8 cellular contexts compared by ENCODE assay signal in genomic region chr19:48644839-48645651, GRCh38. TPM values are rescaled to one million over a fixed set of nuclear protein-coding genes. Genes with fewer than 3 reads are reported as not detected.
DNase-seq lines count a peak whose midpoint lies in the region; ATAC-seq, FAIRE-seq and TF ChIP-seq lines count a peak whose summit lies in the region.

No MANE protein-coding gene starts in this region.

- H3K27ac ChIP-seq in K562 (ENCODE audit: extremely low read depth, low read depth, low read length) (no peak overlapping the region), iPS-18a (ENCODE audit: low read length) (peak overlapping the region; percentile 80)

- H3K36me3 ChIP-seq in K562 (ENCODE audit: control insufficient read depth, insufficient read depth, low read length) (no peaks in the 10 kb centered on the region), iPS-18a (ENCODE audit: control insufficient read depth, low read depth, low read length) (peaks cover 3% of the 10 kb centered on the region)

- H3K9me3 ChIP-seq in K562 (replicated peaks; ENCODE audit: control insufficient read depth, insufficient read depth, low read depth, low read length) (no peaks in the 10 kb centered on the region), iPS-18a (ENCODE audit: control insufficient read depth, low read depth, low read length) (no peaks in the 10 kb centered on the region)

- no peak for TF ChIP-seq RAD21 in K562 (CRISPR knock-in tag; conservative IDR thresholded peaks at IDR 0.05 in 1 of 2, IDR thresholded peaks at IDR 0.05 in 1 of 2)

- H2AFZ ChIP-seq in K562 (ENCODE audit: low read depth, low read length) = peak overlapping the region; percentile 95

- POLR2A ChIA-PET in K562 (lab: Yijun Ruan, JAX) = interaction anchor here (0.5 to 1.3 kb wide), 11 partner anchors 11 to 945 kb away, joined by 3 to 7 read pairs (median 3); partner anchors contain the start of gene PPP1R15A

- DNase-seq in SKM-1 (lab: John Stamatoyannopoulos, UW; ENCODE audit: unreplicated experiment) = peak; percentile 31
- DNase-seq in SKM-1 treated with dmso at 0.1 percent for 144 hours (lab: John Stamatoyannopoulos, UW; ENCODE audit: unreplicated experiment) = no peak
- DNase-seq in NCI-H2029 (lab: John Stamatoyannopoulos, UW) = peak; percentile 67
- peak; percentile 52 to 87 (median 65) for DNase-seq in K562 (ENCODE audit: extremely low read depth in 1 of 4, low spot score in 3 of 4)
- no peak for DNase-seq in skeletal muscle cell (ENCODE audit: low read depth)

- no peak for TF ChIP-seq POLR2A in K562 (conservative IDR thresholded peaks at IDR 0.05)

- CTCF ChIA-PET in K562 (lab: Yijun Ruan, JAX; ENCODE audit: low intra/inter-chr PET ratio) = interaction anchor here (0.8 to 2.2 kb wide), 3 partner anchors 94 to 192 kb away, joined by 4 to 16 read pairs (median 6); no protein-coding TSS in a partner anchor

- intact Hi-C loops in K562 (cut with micrococcal nuclease) = loop anchor here (5.0 kb wide), 1 partner anchor 92 kb away; no protein-coding TSS in a partner anchor

- no peaks in the 10 kb centered on the region for H4K20me1 ChIP-seq in K562 (replicated peaks; ENCODE audit: control insufficient read depth, insufficient read depth, low read length)

- FAIRE-seq in TTC549 (lab: Jason Lieb, UNC) (peak; percentile 15), K562 (lab: Jason Lieb, UNC) (peak; percentile 83)

- H3K79me2 ChIP-seq in K562 (ENCODE audit: control insufficient read depth, insufficient read depth, low read length) = peaks cover under 1% of the 10 kb centered on the region; the same call in 1 of the 3 replicates

- H3K4me1 ChIP-seq in K562 (replicated peaks in 1 of 2; ENCODE audit: control insufficient read depth in 2 of 2, insufficient read depth in 2 of 2, low read length in 2 of 2) (peaks cover 21 to 37% of the 10 kb centered on the region in 2 experiments; a peak in 4 of 5 replicates), iPS-18a (ENCODE audit: control insufficient read depth, low read depth, low read length) (peaks cover 6% of the 10 kb centered on the region)

- 6% methylated on average over 14 of the region's 26 CpGs for WGBS in K562 (ENCODE audit: insufficient coverage, low coverage, missing lambda C conversion rate)

- no peaks in the 10 kb centered on the region for H3K9me1 ChIP-seq in K562 (ENCODE audit: control insufficient read depth, insufficient read depth, low read length)

- TF ChIP-seq CTCF in K562 (IDR thresholded peaks at IDR 0.05 in 2 of 3, conservative IDR thresholded peaks at IDR 0.05 in 1 of 3; ENCODE audit: insufficient read depth in 2 of 3, low read depth in 1 of 3, low read length in 3 of 3) = no peak; a peak in 1 of 6 replicates

- no peak for TF ChIP-seq EP300 in K562 (IDR thresholded peaks at IDR 0.05; ENCODE audit: low read length)

- BruUV-seq in K562 (replicated peaks; lab: Mats Ljungman, UMichigan) = no TSS peak

- peak overlapping the region; percentile 56 for H3K4me3 ChIP-seq in K562
- peak overlapping the region; percentile 76 for H3K4me3 ChIP-seq in iPS-18a (ENCODE audit: low read length)
- peak overlapping the region; percentile 55 for H3K4me3 ChIP-seq in skeletal muscle cell (ENCODE audit: low read depth, low read length)

- peak; percentile 72 for ATAC-seq in K562
- ATAC-seq in GM19452 (IDR thresholded peaks at IDR 0.05; ENCODE audit: unreplicated experiment) = no peak

- H3K27me3 ChIP-seq in K562 (ENCODE audit: control insufficient read depth in 2 of 2, insufficient read depth in 2 of 2, low read length in 2 of 2) (no peaks in the 10 kb centered on the region), iPS-18a (ENCODE audit: control insufficient read depth, insufficient read depth, low read length) (no peaks in the 10 kb centered on the region)

- peak overlapping the region; percentile 84 for H3K4me2 ChIP-seq in K562 (ENCODE audit: insufficient read depth, low read length)

- in situ Hi-C loops in K562 (cut with MboI) = loop anchor here (5.0 to 10.0 kb wide), 4 partner anchors 97 to 330 kb away; partner anchors contain the start of genes HSD17B14 and RASIP1

- H3K9ac ChIP-seq in K562 (ENCODE audit: insufficient read depth in 1 of 2, low read depth in 2 of 2, low read length in 2 of 2) (peak overlapping the region; percentile 43 to 87), iPS-18a (ENCODE audit: low read length) (peak overlapping the region; percentile 65)

RNA-seq across cellular contexts. Expression of gene CA11, which starts 0.9 kb away (rescaled TPM):
- 3.6 and 10.9 TPM in 2 replicates for total RNA-seq in K562 (2011; cell fraction: chromatin; rRNA removed; ENCODE audit: low replicate concordance)
- total RNA-seq in K562 (2011; cell fraction: nucleolus; rRNA removed) = 3.8 and 4.2 TPM in 2 replicates
- 4.3 and 8.0 TPM in 2 replicates for total RNA-seq in K562 (2011; cell fraction: nucleoplasm; rRNA removed)
- 19.9 and 37.7 TPM in 2 replicates for total RNA-seq in K562 (2014; rRNA removed)
- total RNA-seq in K562 (2014; rRNA removed; fragmentation: Illumina TruSeq; extraction: Trizol) = 2.4 and 2.9 TPM in 2 replicates
- 7.5 and 8.3 TPM in 2 replicates for total RNA-seq in K562 (2015; rRNA removed; fragmentation: Illumina TruSeq; extraction: Trizol)
- total RNA-seq in K562 (2021) = 14.8 and 16.2 TPM in 2 replicates
- polyA plus RNA-seq in K562 (2011; rRNA removed) = 4.1 and 8.1 TPM in 2 replicates
- 9.2 and 10.8 TPM in 2 replicates for polyA plus RNA-seq in K562 (2011; cell fraction: cytosol; rRNA removed)
- 14.9 and 15.1 TPM in 2 replicates for polyA plus RNA-seq in K562 (2011; cell fraction: nucleus; rRNA removed)
- polyA plus RNA-seq in K562 (2012) = 23.4 and 24.4 TPM in 2 replicates
- 12.7 and 22.5 TPM in 2 replicates for polyA plus RNA-seq in K562 (2014; fragmentation: Illumina TruSeq; extraction: Trizol)
- 10 to 100 TPM in 1 of 2 experiments, 1 to 10 TPM in 1; 6.3 to 11.5 TPM for polyA plus RNA-seq in K562 (2014; fragmentation: Nextera tagmentation; extraction: Ambion mirVana)
- 8.2 and 19.3 TPM in 2 replicates for polyA plus RNA-seq in K562 (2014; rRNA removed)
- polyA minus RNA-seq in K562 (2011; rRNA and poly(A)+ RNA removed) = 1.7 and 4.4 TPM in 2 replicates
- polyA minus RNA-seq in K562 (2011; cell fraction: cytosol; rRNA and poly(A)+ RNA removed) = 4.6 and 5.4 TPM in 2 replicates
- 1.9 and 2.2 TPM in 2 replicates for polyA minus RNA-seq in K562 (2011; cell fraction: nucleus; rRNA and poly(A)+ RNA removed)

RNA-seq across cellular contexts. Expression of gene DBP, which starts 7.9 kb away (rescaled TPM):
- total RNA-seq in K562 (2011; cell fraction: chromatin; rRNA removed; ENCODE audit: low replicate concordance) = 1.9 and 3.2 TPM in 2 replicates
- total RNA-seq in K562 (2011; cell fraction: nucleolus; rRNA removed) = 1.8 and 2.2 TPM in 2 replicates
- total RNA-seq in K562 (2011; cell fraction: nucleoplasm; rRNA removed) = 2.1 and 3.3 TPM in 2 replicates
- total RNA-seq in K562 (2014; rRNA removed) (3.6 and 5.0 TPM in 2 replicates), K562 (2014; rRNA removed; fragmentation: Illumina TruSeq; extraction: Trizol) (0.96 and 1.1 TPM in 2 replicates), K562 (2015; rRNA removed; fragmentation: Illumina TruSeq; extraction: Trizol) (3.7 and 3.9 TPM in 2 replicates), K562 (2021) (2.6 and 5.5 TPM in 2 replicates)
- polyA plus RNA-seq in K562 (2011; rRNA removed) (0.45 and 1.1 TPM in 2 replicates), K562 (2014; fragmentation: Illumina TruSeq; extraction: Trizol) (1.8 and 2.1 TPM in 2 replicates), K562 (2014; fragmentation: Nextera tagmentation; extraction: Ambion mirVana) (under 1 TPM; 0.25 to 0.64 TPM), K562 (2014; rRNA removed) (1.6 and 3.8 TPM in 2 replicates)
- polyA plus RNA-seq in K562 (2011; cell fraction: cytosol; rRNA removed) = 1.0 and 1.3 TPM in 2 replicates
- 1.2 and 1.5 TPM in 2 replicates for polyA plus RNA-seq in K562 (2011; cell fraction: nucleus; rRNA removed)
- 4.6 and 5.2 TPM in 2 replicates for polyA plus RNA-seq in K562 (2012)
- polyA minus RNA-seq in K562 (2011; rRNA and poly(A)+ RNA removed) = 0.49 and 0.99 TPM in 2 replicates
- polyA minus RNA-seq in K562 (2011; cell fraction: cytosol; rRNA and poly(A)+ RNA removed) = 0.38 and 1.8 TPM in 2 replicates
- 0.67 and 2.7 TPM in 2 replicates for polyA minus RNA-seq in K562 (2011; cell fraction: nucleus; rRNA and poly(A)+ RNA removed)

RNA-seq across cellular contexts. Expression of gene SPHK2, which starts 25.7 kb away (rescaled TPM):
- total RNA-seq in K562 (2011; cell fraction: chromatin; rRNA removed; ENCODE audit: low replicate concordance) = 16.1 and 40.7 TPM in 2 replicates
- total RNA-seq in K562 (2011; cell fraction: nucleolus; rRNA removed) = 26.3 and 31.7 TPM in 2 replicates
- 25.7 and 33.8 TPM in 2 replicates for total RNA-seq in K562 (2011; cell fraction: nucleoplasm; rRNA removed)
- total RNA-seq in K562 (2014; rRNA removed) (4.0 and 8.2 TPM in 2 replicates), K562 (2014; rRNA removed; fragmentation: Illumina TruSeq; extraction: Trizol) (2.1 and 2.9 TPM in 2 replicates), K562 (2015; rRNA removed; fragmentation: Illumina TruSeq; extraction: Trizol) (5.4 and 5.5 TPM in 2 replicates), K562 (2021) (13.9 and 15.2 TPM in 2 replicates)
- polyA plus RNA-seq in K562 (2011; rRNA removed) (2.0 and 3.5 TPM in 2 replicates), K562 (2014; fragmentation: Illumina TruSeq; extraction: Trizol) (2.6 and 6.4 TPM in 2 replicates), K562 (2014; fragmentation: Nextera tagmentation; extraction: Ambion mirVana) (under 1 TPM; 0.10 to 0.17 TPM), K562 (2014; rRNA removed) (9.0 and 10.8 TPM in 2 replicates)
- 2.7 and 9.3 TPM in 2 replicates for polyA plus RNA-seq in K562 (2011; cell fraction: cytosol; rRNA removed)
- 11.1 and 18.6 TPM in 2 replicates for polyA plus RNA-seq in K562 (2011; cell fraction: nucleus; rRNA removed)
- 7.0 and 7.3 TPM in 2 replicates for polyA plus RNA-seq in K562 (2012)
- 2.8 and 3.5 TPM in 2 replicates for polyA minus RNA-seq in K562 (2011; rRNA and poly(A)+ RNA removed)
- polyA minus RNA-seq in K562 (2011; cell fraction: cytosol; rRNA and poly(A)+ RNA removed) = 5.3 and 7.7 TPM in 2 replicates
- 8.6 and 9.6 TPM in 2 replicates for polyA minus RNA-seq in K562 (2011; cell fraction: nucleus; rRNA and poly(A)+ RNA removed)

RNA-seq across cellular contexts. Expression of gene RPL18, which starts 26.1 kb away (rescaled TPM):
- 185 and 358 TPM in 2 replicates for total RNA-seq in K562 (2011; cell fraction: chromatin; rRNA removed; ENCODE audit: low replicate concordance)
- total RNA-seq in K562 (2011; cell fraction: nucleolus; rRNA removed) = 779 and 884 TPM in 2 replicates
- 712 and 996 TPM in 2 replicates for total RNA-seq in K562 (2011; cell fraction: nucleoplasm; rRNA removed)
- total RNA-seq in K562 (2014; rRNA removed) (2,565 and 3,619 TPM in 2 replicates), K562 (2014; rRNA removed; fragmentation: Illumina TruSeq; extraction: Trizol) (1,358 and 1,367 TPM in 2 replicates), K562 (2015; rRNA removed; fragmentation: Illumina TruSeq; extraction: Trizol) (2,022 and 2,084 TPM in 2 replicates), K562 (2021) (2,028 and 2,113 TPM in 2 replicates)
- polyA plus RNA-seq in K562 (2011; rRNA removed) (1,530 and 1,971 TPM in 2 replicates), K562 (2014; fragmentation: Illumina TruSeq; extraction: Trizol) (1,653 and 2,262 TPM in 2 replicates), K562 (2014; fragmentation: Nextera tagmentation; extraction: Ambion mirVana) (100 to 1,000 TPM; 312 to 402 TPM), K562 (2014; rRNA removed) (2,460 and 2,635 TPM in 2 replicates)
- 2,544 and 3,068 TPM in 2 replicates for polyA plus RNA-seq in K562 (2011; cell fraction: cytosol; rRNA removed)
- 847 and 901 TPM in 2 replicates for polyA plus RNA-seq in K562 (2011; cell fraction: nucleus; rRNA removed)
- 2,553 and 4,056 TPM in 2 replicates for polyA plus RNA-seq in K562 (2012)
- polyA minus RNA-seq in K562 (2011; rRNA and poly(A)+ RNA removed) = 413 and 534 TPM in 2 replicates
- 805 and 1,017 TPM in 2 replicates for polyA minus RNA-seq in K562 (2011; cell fraction: cytosol; rRNA and poly(A)+ RNA removed)
- polyA minus RNA-seq in K562 (2011; cell fraction: nucleus; rRNA and poly(A)+ RNA removed) = 167 and 323 TPM in 2 replicates

RNA-seq across cellular contexts. Expression of gene NTN5, which starts 27.8 kb away (rescaled TPM):
- total RNA-seq in K562 (2011; cell fraction: chromatin; rRNA removed; ENCODE audit: low replicate concordance) = 0.32 TPM in 1 of 2 replicates, not detected in the other
- 0.13 TPM in 1 of 2 replicates, not detected in the other for total RNA-seq in K562 (2011; cell fraction: nucleolus; rRNA removed)
- total RNA-seq in K562 (2011; cell fraction: nucleoplasm; rRNA removed) = 0.31 TPM in 1 of 2 replicates, not detected in the other
- total RNA-seq in K562 (2014; rRNA removed) = not detected in 2 replicates
- total RNA-seq in K562 (2014; rRNA removed; fragmentation: Illumina TruSeq; extraction: Trizol) = not detected in 2 replicates
- total RNA-seq in K562 (2015; rRNA removed; fragmentation: Illumina TruSeq; extraction: Trizol) = not detected in 2 replicates
- not detected in 2 replicates for total RNA-seq in K562 (2021)
- polyA plus RNA-seq in K562 (2011; rRNA removed) = 0.04 TPM in 1 of 2 replicates, not detected in the other
- polyA plus RNA-seq in K562 (2011; cell fraction: cytosol; rRNA removed) = not detected in 2 replicates
- polyA plus RNA-seq in K562 (2011; cell fraction: nucleus; rRNA removed) = 0.09 and 0.21 TPM in 2 replicates
- 0.07 and 0.28 TPM in 2 replicates for polyA plus RNA-seq in K562 (2012)
- polyA plus RNA-seq in K562 (2014; fragmentation: Illumina TruSeq; extraction: Trizol) = not detected in 2 replicates
- polyA plus RNA-seq in K562 (2014; fragmentation: Nextera tagmentation; extraction: Ambion mirVana) = not detected
- 0.07 TPM in 1 of 2 replicates, not detected in the other for polyA plus RNA-seq in K562 (2014; rRNA removed)
- not detected in 2 replicates for polyA minus RNA-seq in K562 (2011; rRNA and poly(A)+ RNA removed)
- polyA minus RNA-seq in K562 (2011; cell fraction: cytosol; rRNA and poly(A)+ RNA removed) = not detected in 2 replicates
- not detected in 2 replicates for polyA minus RNA-seq in K562 (2011; cell fraction: nucleus; rRNA and poly(A)+ RNA removed)

Comparison
In these comparisons a context has a peak if more than half of its experiments do, and no peak if none do; other contexts are left out.
1. DNase-seq: peak in SKM-1 (single experiment), NCI-H2029 (single experiment) and K562 (4 of 4); none in SKM-1 treated with dmso at 0.1 percent for 144 hours (single experiment) and skeletal muscle cell (single experiment).
2. Peak in every context shown above with its lines, with median percentiles within 50 percentile points of each other: H3K4me3 ChIP-seq.